ENCODE assay signal across 8 cellular contexts in genomic region chr1:28235746-28236655, GRCh38. TPM values are rescaled to one million over a fixed set of nuclear protein-coding genes. Genes with fewer than 3 reads are reported as not detected.
DNase-seq lines count a peak whose midpoint lies in the region; ATAC-seq and TF ChIP-seq lines count a peak whose summit lies in the region.

TSS of gene ATP5IF1 (plus strand) at chr1:28236124. CDS start at chr1:28236184, 60 bp downstream.

- under 1% methylated on average over 44 of the region's 61 CpGs for WGBS in suprapubic skin

- TF ChIP-seq CTCF in GM06990 (IDR thresholded peaks at IDR 0.05; ENCODE audit: insufficient read depth, low read length, poor library complexity, severe bottlenecking) (no peak), NB4 (IDR thresholded peaks at IDR 0.05; ENCODE audit: low read depth, low read length) (no peak), suprapubic skin (IDR thresholded peaks at IDR 0.05) (no peak)

- peak; percentile 95 for DNase-seq in GM06990 (ENCODE audit: extremely low read depth, insufficient read length)
- DNase-seq in NB4 (ENCODE audit: low read depth) = peak; percentile 98
- DNase-seq in SK-N-DZ (ENCODE audit: low spot score) = peak; percentile 96
- DNase-seq in activated naive CD4-positive, alpha-beta T cell treated with anti-CD3 and anti-CD28 coated beads for 36 hours = peak; percentile 98
- peak; percentile 99 for DNase-seq in germinal center (ENCODE audit: low spot score)
- DNase-seq in nucleus accumbens (lab: John Stamatoyannopoulos, UW) = peak; percentile 74 to 99 (median 97)
- DNase-seq in suprapubic skin (ENCODE audit: low spot score in 2 of 2) = peak; percentile 98 to 99

- H3K9me3 Mint-ChIP-seq in activated naive CD4-positive, alpha-beta T cell treated with anti-CD3 and anti-CD28 coated beads for 36 hours = no peaks in the 10 kb centered on the region

- peak within 1 kb of the TSS; percentile 86 for H3K27ac ChIP-seq in suprapubic skin

- no peaks in the 10 kb centered on the region for H3K27me3 ChIP-seq in GM06990 (replicated peaks; ENCODE audit: control insufficient read depth, insufficient read depth, low read length)
- H3K27me3 ChIP-seq in suprapubic skin = no peaks in the 10 kb centered on the region

- H3K4me3 Mint-ChIP-seq in activated naive CD4-positive, alpha-beta T cell treated with anti-CD3 and anti-CD28 coated beads for 36 hours = no peak within 1 kb of the TSS

- intact Hi-C loops in activated naive CD4-positive, alpha-beta T cell treated with anti-CD3 and anti-CD28 coated beads for 36 hours (cut with micrococcal nuclease) = loop anchor here (1.0 kb wide), 1 partner anchor 10 kb away; no protein-coding TSS in a partner anchor

- peaks cover 48% of the 10 kb centered on the region for H3K4me1 ChIP-seq in suprapubic skin

- peak; percentile 83 for ATAC-seq in HG02571 (IDR thresholded peaks at IDR 0.05; ENCODE audit: unreplicated experiment)

- TF ChIP-seq POLR2A in NB4 (IDR thresholded peaks at IDR 0.05; ENCODE audit: extremely low read depth, insufficient read length) (peak; percentile 94), suprapubic skin (IDR thresholded peaks at IDR 0.05) (peak; percentile 39 to 79)

- peaks cover 3% of the 10 kb centered on the region for H3K36me3 Mint-ChIP-seq in activated naive CD4-positive, alpha-beta T cell treated with anti-CD3 and anti-CD28 coated beads for 36 hours (ENCODE audit: low read depth)

- CTCF ChIA-PET in activated naive CD4-positive, alpha-beta T cell treated with anti-CD3 and anti-CD28 coated beads for 36 hours (lab: Charles Lee) = interaction anchor here (0.6 to 3.9 kb wide), 2 partner anchors 13 to 303 kb away, joined by 3 to 27 read pairs; no protein-coding TSS in a partner anchor

- H3K36me3 ChIP-seq in GM06990 (ENCODE audit: control insufficient read depth, insufficient read depth, low read length) (peaks cover 2% of the 10 kb centered on the region; the same call in 1 of the 2 replicates), suprapubic skin (no peaks in the 10 kb centered on the region)

- TF ChIP-seq EP300 in suprapubic skin (IDR thresholded peaks at IDR 0.05) = no peak

- peak within 1 kb of the TSS; percentile 95 for H3K4me3 ChIP-seq in GM06990 (replicated peaks; ENCODE audit: low read depth, low read length)
- peak within 1 kb of the TSS; percentile 89 for H3K4me3 ChIP-seq in NB4 (ENCODE audit: low read depth, low read length)
- peak within 1 kb of the TSS; percentile 89 for H3K4me3 ChIP-seq in suprapubic skin

- H3K27ac Mint-ChIP-seq in activated naive CD4-positive, alpha-beta T cell treated with anti-CD3 and anti-CD28 coated beads for 36 hours = no peak within 1 kb of the TSS

- peaks cover 23% of the 10 kb centered on the region for H3K4me1 Mint-ChIP-seq in activated naive CD4-positive, alpha-beta T cell treated with anti-CD3 and anti-CD28 coated beads for 36 hours (ENCODE audit: low read depth)

- no peaks in the 10 kb centered on the region for H3K9me3 ChIP-seq in suprapubic skin

- H3K27me3 Mint-ChIP-seq in activated naive CD4-positive, alpha-beta T cell treated with anti-CD3 and anti-CD28 coated beads for 36 hours (ENCODE audit: low read depth) = no peaks in the 10 kb centered on the region

RNA-seq across cellular contexts. Expression of gene ATP5IF1, which starts in this region (rescaled TPM):
- 131 and 188 TPM in 2 replicates for polyA plus RNA-seq in SK-N-DZ (2014; cell fraction: cytosol; rRNA removed)
- 126 and 143 TPM in 2 replicates for polyA plus RNA-seq in SK-N-DZ (2014; cell fraction: nucleus; rRNA removed)
- total RNA-seq in activated naive CD4-positive, alpha-beta T cell treated with anti-CD3 and anti-CD28 coated beads for 36 hours = 100 to 1,000 TPM; 182 to 185 TPM
- total RNA-seq in suprapubic skin = 100 to 1,000 TPM; 195 to 277 (median 229) TPM

Comparison
In these comparisons a context has a peak if more than half of its experiments do, and no peak if none do; other contexts are left out.
1. Peak in every context shown above with its lines: DNase-seq, ATAC-seq, H3K4me3 ChIP-seq and H3K27ac ChIP-seq.